Comparison of ENCODE assay signal across 19 cellular contexts in the genomic region with DNA sequence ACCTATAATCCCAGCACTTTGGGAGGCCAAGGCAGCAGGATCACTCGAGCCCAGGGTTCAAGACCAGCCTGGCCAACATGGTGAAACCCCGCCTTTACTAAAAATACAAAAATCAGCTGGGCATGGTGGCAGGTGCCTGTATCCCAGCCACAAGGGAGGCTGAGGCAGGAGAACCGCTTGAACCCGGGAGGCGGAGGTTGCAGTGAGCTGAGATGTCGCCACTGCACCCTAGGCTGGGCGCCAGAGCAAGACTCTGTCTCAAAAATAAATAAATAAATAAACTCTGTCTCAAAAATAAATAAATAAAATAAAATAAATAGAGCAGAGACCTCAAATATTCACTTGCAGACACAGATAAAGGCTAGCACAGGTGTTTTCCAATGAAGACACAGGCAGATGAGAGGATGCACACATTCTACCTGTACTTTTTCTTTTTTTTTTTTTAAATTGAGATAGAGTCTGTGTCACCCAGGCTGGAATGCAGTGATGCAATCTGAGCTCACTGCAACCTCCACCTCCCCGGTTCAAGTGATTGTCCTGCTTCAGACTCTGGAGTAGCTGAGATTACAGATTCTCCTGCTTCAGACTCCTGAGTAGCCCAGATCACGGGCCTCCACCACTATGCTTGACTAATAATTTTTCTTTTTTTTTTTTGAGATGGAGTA. TPM values are rescaled to one million over a fixed set of nuclear protein-coding genes. Genes with fewer than 3 reads are reported as not detected.
DNase-seq lines count a peak whose midpoint lies in the region; ATAC-seq and TF ChIP-seq lines count a peak whose summit lies in the region.
"Had no signal": no experiment of that assay in that cellular context is flagged by ENCODE, and none has a peak within 500 bp of the region (broad histone marks: within the 10 kb centered on the region; RNA-seq: fewer than 3 reads in every experiment).

No MANE protein-coding gene starts in this region.

- no TSS peak for BruUV-seq in HCT116 (replicated peaks; lab: Mats Ljungman, UMichigan)

- RAD21 ChIA-PET in HCT116 (lab: Charles Lee; ENCODE audit: low non-redundant PET in 1 of 2, low total read pairs in 2 of 2, uncharacterized antibody in 2 of 2, unreplicated experiment in 2 of 2), result interaction anchor here in 1 of 2 experiments (0.7 kb wide), 1 partner anchor 25 kb away, joined by 3 read pairs; no protein-coding TSS in a partner anchor

- no peak for DNase-seq in HCT116 (ENCODE audit: low read depth, low spot score)
- DNase-seq in RWPE1 (ENCODE audit: low spot score), result no peak
- peak; percentile 77 for DNase-seq in epithelial cell of esophagus (ENCODE audit: low read depth)
- DNase-seq in CD8-positive, alpha-beta memory T cell, result no peak
- no peak for DNase-seq in NCI-H748 (lab: John Stamatoyannopoulos, UW; ENCODE audit: unreplicated experiment)
- DNase-seq in OCI-M2 (lab: John Stamatoyannopoulos, UW; ENCODE audit: unreplicated experiment), result no peak
- DNase-seq: activated CD4-positive, alpha-beta T cell treated with anti-CD3 and anti-CD28 coated beads, Interleukin-2, amount 10 ng/mL, durations not matched to agents 24 days and 14 days; activated CD8-positive, alpha-beta memory T cell treated with anti-CD3 and anti-CD28 coated beads, Interleukin-2, amount 50 U/mL, for 4 hours; BE2C; glutamatergic neuron; NCI-H2227 treated with DMSO at 0.1 percent for 48 hours; NK-92 treated with Interleukin-12 subunit alpha and Interleukin-12 subunit beta, amount 100 ng/mL, for 24 hours; Right ventricle myocardium superior; stimulated activated CD4-positive, alpha-beta T cell treated with anti-CD3 and anti-CD28 coated beads, Interleukin-15, amount 100 ng/mL, for 24 hours; stimulated activated naive B cell treated with anti-CD40 and anti-IgM and Interleukin-4, amounts not matched to agents 10 μg/mL and 1 μg/mL and 100 μg/mL, for 72 hours; thyroid gland had no signal

- no peak overlapping the region for H2AFZ ChIP-seq in HCT116 (ENCODE audit: low read depth, low read length, poor library complexity, severe bottlenecking)

- peaks cover 0 to 8% of the 10 kb centered on the region in 2 donors for H3K27me3 Mint-ChIP-seq in CD8-positive, alpha-beta memory T cell
- H3K27me3 Mint-ChIP-seq: activated CD4-positive, alpha-beta T cell treated with anti-CD3 and anti-CD28 coated beads, Interleukin-2, amount 10 ng/mL, durations not matched to agents 24 days and 14 days; stimulated activated naive B cell treated with anti-CD40 and anti-IgM and Interleukin-4, amounts not matched to agents 10 μg/mL and 1 μg/mL and 100 μg/mL, for 72 hours had no signal

- CTCF ChIA-PET in HCT116 (lab: Charles Lee) (interaction anchor here (1.0 kb wide), 1 partner anchor 233 kb away, joined by 4 read pairs; no protein-coding TSS in a partner anchor), RWPE1 (lab: Yijun Ruan, JAX) (interaction anchor here (0.7 kb wide), 1 partner anchor 486 kb away, joined by 3 read pairs; no protein-coding TSS in a partner anchor)
- CTCF ChIA-PET in CD8-positive, alpha-beta memory T cell (lab: Charles Lee), result no interaction called here

- H3K9me3 ChIP-seq in HCT116 (ENCODE audit: control insufficient read depth in 1 of 2, insufficient read depth in 1 of 2, low read depth in 1 of 2, low read length in 2 of 2), result no peaks in the 10 kb centered on the region; a peak in 1 of 4 replicates
- H3K9me3 ChIP-seq in CD8-positive, alpha-beta memory T cell (ENCODE audit: low read length), result no peaks in the 10 kb centered on the region
- H3K9me3 ChIP-seq: BE2C, thyroid gland had no signal

- H3K9me2 ChIP-seq in HCT116 (ENCODE audit: insufficient read depth), result no peaks in the 10 kb centered on the region

- no peak overlapping the region for H3K27ac Mint-ChIP-seq in CD8-positive, alpha-beta memory T cell
- H3K27ac Mint-ChIP-seq: activated CD4-positive, alpha-beta T cell treated with anti-CD3 and anti-CD28 coated beads, Interleukin-2, amount 10 ng/mL, durations not matched to agents 24 days and 14 days had no signal

- POLR2A ChIA-PET in HCT116 (lab: Charles Lee) (interaction anchor here (1.2 kb wide), 1 partner anchor 10 kb away, joined by 4 read pairs; no protein-coding TSS in a partner anchor), RWPE1 (lab: Yijun Ruan, JAX; ENCODE audit: low non-redundant PET) (no interaction called here)
- POLR2A ChIA-PET in CD8-positive, alpha-beta memory T cell (lab: Charles Lee), result no interaction called here

- TF ChIP-seq RAD21 in HCT116 (IDR thresholded peaks at IDR 0.05; ENCODE audit: low read depth), result no peak

- no peak overlapping the region for H3K4me3 ChIP-seq in HCT116 (replicated peaks in 1 of 2; ENCODE audit: low read depth in 1 of 2, low read length in 2 of 2)
- no peak overlapping the region for H3K4me3 ChIP-seq in epithelial cell of esophagus (ENCODE audit: low read length)
- H3K4me3 ChIP-seq in CD8-positive, alpha-beta memory T cell (ENCODE audit: low read length), result no peak overlapping the region
- H3K4me3 ChIP-seq: lung, thyroid gland had no signal

- peaks cover 24% of the 10 kb centered on the region for H3K79me2 ChIP-seq in HCT116 (ENCODE audit: insufficient read depth, low read length)

- H3K4me3 Mint-ChIP-seq in CD8-positive, alpha-beta memory T cell, result peak overlapping the region in 1 of 7 donors; percentile 24

- H3K9ac ChIP-seq in HCT116 (ENCODE audit: low read length), result no peak overlapping the region

- H3K4me1 ChIP-seq in HCT116 (ENCODE audit: control insufficient read depth in 1 of 2, insufficient read depth in 2 of 2, low read length in 2 of 2), result peaks cover 12 to 45% of the 10 kb centered on the region in 2 experiments
- H3K4me1 ChIP-seq in CD8-positive, alpha-beta memory T cell (ENCODE audit: insufficient read depth, low read length), result peaks cover 28% of the 10 kb centered on the region

- H3K27ac ChIP-seq in HCT116 (ENCODE audit: low read depth, low read length) (no peak overlapping the region), RWPE1 (peak overlapping the region; percentile 28)
- H3K27ac ChIP-seq in CD8-positive, alpha-beta memory T cell (ENCODE audit: low read depth, low read length), result no peak overlapping the region
- H3K27ac ChIP-seq: thyroid gland had no signal

- H3K4me2 ChIP-seq in HCT116 (ENCODE audit: low read length), result no peak overlapping the region

- H3K27me3 ChIP-seq in HCT116 (ENCODE audit: insufficient read depth, low read length), result no peaks in the 10 kb centered on the region
- no peaks in the 10 kb centered on the region for H3K27me3 ChIP-seq in CD8-positive, alpha-beta memory T cell (ENCODE audit: insufficient read depth, low read length, poor library complexity, severe bottlenecking)
- H3K27me3 ChIP-seq: BE2C, thyroid gland had no signal

- intact Hi-C loops in HCT116 (cut with micrococcal nuclease), result no loop called here

- ATAC-seq in HCT116 (no peak), GM19351 (IDR thresholded peaks at IDR 0.05; ENCODE audit: unreplicated experiment) (no peak)
- ATAC-seq: esophagus mucosa; stimulated activated naive B cell treated with anti-CD40 and anti-IgM and Interleukin-4, amounts not matched to agents 10 μg/mL and 1 μg/mL and 100 μg/mL, for 72 hours had no signal

- H3K9me3 Mint-ChIP-seq in CD8-positive, alpha-beta memory T cell, result peaks cover 0 to 2% (median 0%) of the 10 kb centered on the region in 5 donors
- H3K9me3 Mint-ChIP-seq: activated CD4-positive, alpha-beta T cell treated with anti-CD3 and anti-CD28 coated beads, Interleukin-2, amount 10 ng/mL, durations not matched to agents 24 days and 14 days; stimulated activated naive B cell treated with anti-CD40 and anti-IgM and Interleukin-4, amounts not matched to agents 10 μg/mL and 1 μg/mL and 100 μg/mL, for 72 hours had no signal

- no peak for TF ChIP-seq POLR2A in HCT116 (IDR thresholded peaks at IDR 0.05; ENCODE audit: borderline replicate concordance, extremely low read depth, insufficient read depth, insufficient read length)

- H3K36me3 Mint-ChIP-seq in CD8-positive, alpha-beta memory T cell, result peaks cover 6 to 24% (median 9%) of the 10 kb centered on the region in 3 donors

- peaks cover 30 to 40% (median 32%) of the 10 kb centered on the region in 3 donors for H3K4me1 Mint-ChIP-seq in CD8-positive, alpha-beta memory T cell

- peaks cover 15 to 22% of the 10 kb centered on the region in 2 experiments; a peak in 3 of 4 replicates for H3K36me3 ChIP-seq in HCT116 (ENCODE audit: control insufficient read depth in 1 of 2, insufficient read depth in 2 of 2, low read length in 2 of 2)
- H3K36me3 ChIP-seq in CD8-positive, alpha-beta memory T cell (ENCODE audit: insufficient read depth, low read length), result peaks cover 15% of the 10 kb centered on the region

- TF ChIP-seq CTCF in HCT116 (IDR thresholded peaks at IDR 0.05 in 2 of 3, conservative IDR thresholded peaks at IDR 0.05 in 1 of 3; ENCODE audit: borderline replicate concordance in 1 of 3, insufficient read depth in 1 of 3, low read depth in 2 of 3, low read length in 2 of 3) (no peak), RWPE1 (conservative IDR thresholded peaks at IDR 0.05; ENCODE audit: low read depth) (no peak), epithelial cell of esophagus (IDR thresholded peaks at IDR 0.05; ENCODE audit: insufficient read depth, low read depth, low read length, missing control alignments) (no peak)

- H4K20me1 ChIP-seq in HCT116 (ENCODE audit: insufficient read depth), result peaks cover 13% of the 10 kb centered on the region; the same call in 1 of the 2 replicates

TF ChIP-seq in HCT116, 20 proteins besides CTCF, POLR2A, EP300 and RAD21 (continues in another document):
- TF ChIP-seq YY1 (IDR thresholded peaks at IDR 0.05; ENCODE audit: extremely low read depth, insufficient replicate concordance, low read depth, low read length) (no peak), POLR2AphosphoS5 (IDR thresholded peaks at IDR 0.05; ENCODE audit: low read depth, low read length) (no peak), SP1 (IDR thresholded peaks at IDR 0.05; ENCODE audit: low read depth) (no peak)

RNA-seq across cellular contexts. Expression of a gene that starts 2.7 kb away (rescaled TPM):
- 3,365 TPM for total RNA-seq in HCT116 (2021; ENCODE audit: unreplicated experiment)
- 6,021 and 7,325 TPM in 2 replicates for polyA plus RNA-seq in HCT116 (2012)
- 1,000 to 10,000 TPM; 2,654 to 2,668 TPM for total RNA-seq in CD8-positive, alpha-beta memory T cell
- 1,795 TPM for polyA plus RNA-seq in CD8-positive, alpha-beta memory T cell

RNA-seq across cellular contexts. Expression of a gene that starts 7.0 kb away (rescaled TPM):
- 120 TPM for total RNA-seq in HCT116 (2021; ENCODE audit: unreplicated experiment)
- 129 and 137 TPM in 2 replicates for polyA plus RNA-seq in HCT116 (2012)
- 100 to 1,000 TPM; 190 to 196 TPM for total RNA-seq in CD8-positive, alpha-beta memory T cell
- 115 TPM for polyA plus RNA-seq in CD8-positive, alpha-beta memory T cell

RNA-seq across cellular contexts. Expression of a gene that starts 25.9 kb away (rescaled TPM):
- total RNA-seq in HCT116 (2021; ENCODE audit: unreplicated experiment), result 29.0 TPM
- 10.6 and 14.6 TPM in 2 replicates for polyA plus RNA-seq in HCT116 (2012)
- 10 to 100 TPM; 35.2 to 36.4 TPM for total RNA-seq in CD8-positive, alpha-beta memory T cell
- 4.0 TPM for polyA plus RNA-seq in CD8-positive, alpha-beta memory T cell

RNA-seq across cellular contexts. Expression of a gene that starts 31.8 kb away (rescaled TPM):
- 131 TPM for total RNA-seq in HCT116 (2021; ENCODE audit: unreplicated experiment)
- 236 and 274 TPM in 2 replicates for polyA plus RNA-seq in HCT116 (2012)
- 10 to 100 TPM; 32.8 to 36.4 TPM for total RNA-seq in CD8-positive, alpha-beta memory T cell
- polyA plus RNA-seq in CD8-positive, alpha-beta memory T cell, result 355 TPM

RNA-seq across cellular contexts. Expression of a gene that starts 42.2 kb away (rescaled TPM):
- 111 TPM for total RNA-seq in HCT116 (2021; ENCODE audit: unreplicated experiment)
- polyA plus RNA-seq in HCT116 (2012), result 97.4 and 117 TPM in 2 replicates
- total RNA-seq in CD8-positive, alpha-beta memory T cell, result 100 to 1,000 TPM; 131 to 137 TPM
- polyA plus RNA-seq in CD8-positive, alpha-beta memory T cell, result 47.3 TPM
